Comparison of ENCODE assay signal across 1 cellular context in genomic region chr1:61724721-61725694, GRCh38.
TF ChIP-seq lines count a peak whose summit lies in the region.

Gene TM2D1 (minus strand): TSS chr1:61725141. CDS start chr1:61725120, 21 bp downstream.

TF ChIP-seq in K562, 482 proteins besides CTCF, POLR2A, EP300 and RAD21 (continued from another document and continues in another):
- peak in 1 of 2 experiments; percentile 44; a peak in 1 of 4 replicates for TF ChIP-seq ZMIZ1 (IDR thresholded peaks at IDR 0.05; ENCODE audit: low read depth in 2 of 2, low read length in 2 of 2)
- peak; percentile 97 for TF ChIP-seq TAF9B (IDR thresholded peaks at IDR 0.05; ENCODE audit: partially characterized antibody)
- no peak for TF ChIP-seq GTF2B (IDR thresholded peaks at IDR 0.05; ENCODE audit: extremely low read depth, insufficient read length)
- no peak for TF ChIP-seq ZNF133 (CRISPR knock-in tag; IDR thresholded peaks at IDR 0.05)
- no peak for TF ChIP-seq RBM14 (IDR thresholded peaks at IDR 0.05; ENCODE audit: borderline replicate concordance, insufficient read depth, low read depth, low read length)
- no peak for TF ChIP-seq NFE2L1 (tag; IDR thresholded peaks at IDR 0.05; ENCODE audit: borderline replicate concordance, low read depth)
- TF ChIP-seq MAFF (IDR thresholded peaks at IDR 0.05; ENCODE audit: low read length) = no peak
- no peak for TF ChIP-seq ZNF263 (CRISPR knock-in tag; IDR thresholded peaks at IDR 0.05; ENCODE audit: borderline replicate concordance)
- no peak for TF ChIP-seq ATF2 (CRISPR knock-in tag; IDR thresholded peaks at IDR 0.05)
- TF ChIP-seq SUPT5H (IDR thresholded peaks at IDR 0.05) = peak; percentile 98
- TF ChIP-seq ZNF239 (CRISPR knock-in tag; IDR thresholded peaks at IDR 0.05) = no peak
- TF ChIP-seq CLOCK (CRISPR knock-in tag; IDR thresholded peaks at IDR 0.05; ENCODE audit: borderline replicate concordance) = no peak
- TF ChIP-seq MTF1 (CRISPR knock-in tag; IDR thresholded peaks at IDR 0.05; ENCODE audit: borderline replicate concordance) = no peak
- no peak for TF ChIP-seq DLX4 (CRISPR knock-in tag; IDR thresholded peaks at IDR 0.05)
- no peak for TF ChIP-seq ZNF830 (CRISPR knock-in tag; IDR thresholded peaks at IDR 0.05)
- no peak for TF ChIP-seq ZNF24 (IDR thresholded peaks at IDR 0.05)
- peak; percentile 83 for TF ChIP-seq CREM (IDR thresholded peaks at IDR 0.05; ENCODE audit: low read depth)
- TF ChIP-seq HBP1 (CRISPR knock-in tag; IDR thresholded peaks at IDR 0.05) = no peak
- TF ChIP-seq CBX1 (IDR thresholded peaks at IDR 0.05; ENCODE audit: low read depth) = 0 out of 2 replicates have a peak, but pooled peaks have one; percentile 74
- no peak for TF ChIP-seq ZNF347 (CRISPR knock-in tag; IDR thresholded peaks at IDR 0.05; ENCODE audit: low read depth)
- peak; percentile 87 for TF ChIP-seq ETV1 (tag; conservative IDR thresholded peaks at IDR 0.05; ENCODE audit: low read depth)
- peak; percentile 78 to 86 for TF ChIP-seq KDM1A (IDR thresholded peaks at IDR 0.05)
- TF ChIP-seq NFE2 (IDR thresholded peaks at IDR 0.05; ENCODE audit: low read depth) = peak; percentile 40; the same call in 1 of the 2 replicates
- no peak for TF ChIP-seq PHTF2 (CRISPR knock-in tag; IDR thresholded peaks at IDR 0.05)
- TF ChIP-seq RFX7 (CRISPR knock-in tag; IDR thresholded peaks at IDR 0.05) = no peak
- no peak for TF ChIP-seq ZNF609 (CRISPR knock-in tag; IDR thresholded peaks at IDR 0.05; ENCODE audit: borderline replicate concordance)
- no peak for TF ChIP-seq ZNF75A (CRISPR knock-in tag; IDR thresholded peaks at IDR 0.05)
- no peak for TF ChIP-seq RUNX1 (IDR thresholded peaks at IDR 0.05; ENCODE audit: low read depth)
- TF ChIP-seq OTX1 (CRISPR knock-in tag; IDR thresholded peaks at IDR 0.05) = no peak
- TF ChIP-seq ZNF644 (tag; IDR thresholded peaks at IDR 0.05; ENCODE audit: low read depth) = no peak
- no peak for TF ChIP-seq SAFB2 (IDR thresholded peaks at IDR 0.05; ENCODE audit: borderline replicate concordance, low read depth, low read length, severe bottlenecking)
- TF ChIP-seq MLLT1 (IDR thresholded peaks at IDR 0.05) = 0 out of 4 replicates have a peak, but pooled peaks of 1 of the 2 experiments have one; percentile 62
- TF ChIP-seq CHD4 (IDR thresholded peaks at IDR 0.05; ENCODE audit: insufficient read depth, insufficient replicate concordance, low read depth, low read length, poor library complexity, severe bottlenecking) = no peak
- peak; percentile 99 for TF ChIP-seq ZNF740 (CRISPR knock-in tag; IDR thresholded peaks at IDR 0.05)
- peak in 1 of 2 experiments; percentile 65; a peak in 1 of 4 replicates for TF ChIP-seq ZNF740 (tag; IDR thresholded peaks at IDR 0.05)
- TF ChIP-seq ATF6 (CRISPR knock-in tag; IDR thresholded peaks at IDR 0.05) = no peak
- TF ChIP-seq ZNF197 (CRISPR knock-in tag; IDR thresholded peaks at IDR 0.05; ENCODE audit: low read depth) = no peak
- no peak for TF ChIP-seq ZNF316 (IDR thresholded peaks at IDR 0.05)
- no peak for TF ChIP-seq ZNF3 (CRISPR knock-in tag; IDR thresholded peaks at IDR 0.05)
- no peak for TF ChIP-seq ZNF324 (CRISPR knock-in tag; IDR thresholded peaks at IDR 0.05)
- TF ChIP-seq NFRKB (IDR thresholded peaks at IDR 0.05; ENCODE audit: low read depth) = peak; percentile 97
- TF ChIP-seq NCOA6 (IDR thresholded peaks at IDR 0.05) = no peak
- no peak for TF ChIP-seq BRD9 (IDR thresholded peaks at IDR 0.05; ENCODE audit: low read depth, partially characterized antibody)
- peak; percentile 97 for TF ChIP-seq SPI1 (IDR thresholded peaks at IDR 0.05; ENCODE audit: borderline replicate concordance, low read depth, low read length)
